1 cellular context compared by ENCODE assay signal in genomic region chr10:119080521-119081259, GRCh38.
TF ChIP-seq lines count a peak whose summit lies in the region.

Gene EIF3A (minus strand): TSS chr10:119080817. CDS start chr10:119080676, 141 bp downstream.

TF ChIP-seq in K562, 482 proteins besides CTCF, POLR2A, EP300 and RAD21 (continued from another document and continues in another):
- TF ChIP-seq ZNF76 (CRISPR knock-in tag; IDR thresholded peaks at IDR 0.05; ENCODE audit: borderline replicate concordance) (no peak), SMAD1 (IDR thresholded peaks at IDR 0.05; ENCODE audit: low read depth, low read length, partially characterized antibody) (peak; percentile 62), MYBL2 (IDR thresholded peaks at IDR 0.05; ENCODE audit: low read depth) (no peak), MYBL2 (CRISPR knock-in tag; IDR thresholded peaks at IDR 0.05; ENCODE audit: borderline replicate concordance) (no peak), CBX3 (IDR thresholded peaks at IDR 0.05; ENCODE audit: borderline replicate concordance in 1 of 2, low read length in 2 of 2) (no peak; a peak in 1 of 3 replicates), HBP1 (CRISPR knock-in tag; IDR thresholded peaks at IDR 0.05) (no peak), BACH1 (tag; IDR thresholded peaks at IDR 0.05) (no peak), YY1 (IDR thresholded peaks at IDR 0.05; ENCODE audit: borderline replicate concordance in 1 of 3, control insufficient read depth in 1 of 3, extremely low read depth in 1 of 3, insufficient read depth in 3 of 3, insufficient read length in 1 of 3, insufficient replicate concordance in 2 of 3, low read depth in 1 of 3, low read length in 2 of 3) (peak in 2 of 3 experiments; percentile 73 to 83), NUFIP1 (IDR thresholded peaks at IDR 0.05; ENCODE audit: partially characterized antibody) (no peak), ZNF609 (CRISPR knock-in tag; IDR thresholded peaks at IDR 0.05; ENCODE audit: borderline replicate concordance) (0 out of 2 replicates have a peak, but pooled peaks have one; percentile 19), SOX6 (IDR thresholded peaks at IDR 0.05) (no peak), TAF15 (IDR thresholded peaks at IDR 0.05; ENCODE audit: low read depth, low read length) (no peak), HDAC1 (IDR thresholded peaks at IDR 0.05) (no peak), POU5F1 (IDR thresholded peaks at IDR 0.05; ENCODE audit: borderline replicate concordance, low read depth, low read length, partially characterized antibody) (no peak), MYNN (IDR thresholded peaks at IDR 0.05) (no peak), MYNN (CRISPR knock-in tag; IDR thresholded peaks at IDR 0.05) (no peak), SAFB2 (IDR thresholded peaks at IDR 0.05; ENCODE audit: borderline replicate concordance, low read depth, low read length, severe bottlenecking) (no peak), NR1H2 (CRISPR knock-in tag; IDR thresholded peaks at IDR 0.05) (0 out of 2 replicates have a peak, but pooled peaks have one; percentile 70), GMEB1 (CRISPR knock-in tag; IDR thresholded peaks at IDR 0.05) (peak; percentile 97), ATF6 (CRISPR knock-in tag; IDR thresholded peaks at IDR 0.05) (no peak; the same call in 1 of the 2 replicates), MTA1 (IDR thresholded peaks at IDR 0.05; ENCODE audit: borderline replicate concordance) (0 out of 2 replicates have a peak, but pooled peaks have one; percentile 43), SREBF2 (CRISPR knock-in tag; IDR thresholded peaks at IDR 0.05) (no peak), RAD51 (IDR thresholded peaks at IDR 0.05; ENCODE audit: borderline replicate concordance, low read depth) (peak; percentile 94), CLOCK (CRISPR knock-in tag; IDR thresholded peaks at IDR 0.05; ENCODE audit: borderline replicate concordance) (no peak), ZNF224 (CRISPR knock-in tag; IDR thresholded peaks at IDR 0.05) (no peak), ZNF324 (CRISPR knock-in tag; IDR thresholded peaks at IDR 0.05) (no peak), NR2C2 (CRISPR knock-in tag; IDR thresholded peaks at IDR 0.05) (no peak), NR2C2 (tag; IDR thresholded peaks at IDR 0.05) (peak; percentile 35; the same call in 1 of the 2 replicates), RBM34 (IDR thresholded peaks at IDR 0.05; ENCODE audit: borderline replicate concordance, insufficient read depth, low read length) (no peak), CEBPB (tag; IDR thresholded peaks at IDR 0.05) (no peak), HDAC6 (IDR thresholded peaks at IDR 0.05; ENCODE audit: low read depth, low read length) (no peak), STAT5B (CRISPR knock-in tag; IDR thresholded peaks at IDR 0.05) (no peak), ZNF124 (CRISPR knock-in tag; IDR thresholded peaks at IDR 0.05) (no peak), TRIM25 (IDR thresholded peaks at IDR 0.05; ENCODE audit: borderline replicate concordance) (0 out of 2 replicates have a peak, but pooled peaks have one; percentile 51)
- TF ChIP-seq, protein P1, sequence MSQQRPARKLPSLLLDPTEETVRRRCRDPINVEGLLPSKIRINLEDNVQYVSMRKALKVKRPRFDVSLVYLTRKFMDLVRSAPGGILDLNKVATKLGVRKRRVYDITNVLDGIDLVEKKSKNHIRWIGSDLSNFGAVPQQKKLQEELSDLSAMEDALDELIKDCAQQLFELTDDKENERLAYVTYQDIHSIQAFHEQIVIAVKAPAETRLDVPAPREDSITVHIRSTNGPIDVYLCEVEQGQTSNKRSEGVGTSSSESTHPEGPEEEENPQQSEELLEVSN (IDR thresholded peaks at IDR 0.05; ENCODE audit: borderline replicate concordance in 1 of 2, extremely low read depth in 1 of 2, insufficient read depth in 1 of 2, insufficient read length in 1 of 2, low read depth in 1 of 2, low read length in 1 of 2, poor library complexity in 1 of 2, severe bottlenecking in 1 of 2): peak; percentile 87 to 88
- TF ChIP-seq, protein P2, sequence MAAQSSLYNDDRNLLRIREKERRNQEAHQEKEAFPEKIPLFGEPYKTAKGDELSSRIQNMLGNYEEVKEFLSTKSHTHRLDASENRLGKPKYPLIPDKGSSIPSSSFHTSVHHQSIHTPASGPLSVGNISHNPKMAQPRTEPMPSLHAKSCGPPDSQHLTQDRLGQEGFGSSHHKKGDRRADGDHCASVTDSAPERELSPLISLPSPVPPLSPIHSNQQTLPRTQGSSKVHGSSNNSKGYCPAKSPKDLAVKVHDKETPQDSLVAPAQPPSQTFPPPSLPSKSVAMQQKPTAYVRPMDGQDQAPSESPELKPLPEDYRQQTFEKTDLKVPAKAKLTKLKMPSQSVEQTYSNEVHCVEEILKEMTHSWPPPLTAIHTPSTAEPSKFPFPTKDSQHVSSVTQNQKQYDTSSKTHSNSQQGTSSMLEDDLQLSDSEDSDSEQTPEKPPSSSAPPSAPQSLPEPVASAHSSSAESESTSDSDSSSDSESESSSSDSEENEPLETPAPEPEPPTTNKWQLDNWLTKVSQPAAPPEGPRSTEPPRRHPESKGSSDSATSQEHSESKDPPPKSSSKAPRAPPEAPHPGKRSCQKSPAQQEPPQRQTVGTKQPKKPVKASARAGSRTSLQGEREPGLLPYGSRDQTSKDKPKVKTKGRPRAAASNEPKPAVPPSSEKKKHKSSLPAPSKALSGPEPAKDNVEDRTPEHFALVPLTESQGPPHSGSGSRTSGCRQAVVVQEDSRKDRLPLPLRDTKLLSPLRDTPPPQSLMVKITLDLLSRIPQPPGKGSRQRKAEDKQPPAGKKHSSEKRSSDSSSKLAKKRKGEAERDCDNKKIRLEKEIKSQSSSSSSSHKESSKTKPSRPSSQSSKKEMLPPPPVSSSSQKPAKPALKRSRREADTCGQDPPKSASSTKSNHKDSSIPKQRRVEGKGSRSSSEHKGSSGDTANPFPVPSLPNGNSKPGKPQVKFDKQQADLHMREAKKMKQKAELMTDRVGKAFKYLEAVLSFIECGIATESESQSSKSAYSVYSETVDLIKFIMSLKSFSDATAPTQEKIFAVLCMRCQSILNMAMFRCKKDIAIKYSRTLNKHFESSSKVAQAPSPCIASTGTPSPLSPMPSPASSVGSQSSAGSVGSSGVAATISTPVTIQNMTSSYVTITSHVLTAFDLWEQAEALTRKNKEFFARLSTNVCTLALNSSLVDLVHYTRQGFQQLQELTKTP (IDR thresholded peaks at IDR 0.05; ENCODE audit: low read depth in 1 of 2, partially characterized antibody in 2 of 2): peak in 1 of 2 experiments; percentile 55
- TF ChIP-seq, protein P3, sequence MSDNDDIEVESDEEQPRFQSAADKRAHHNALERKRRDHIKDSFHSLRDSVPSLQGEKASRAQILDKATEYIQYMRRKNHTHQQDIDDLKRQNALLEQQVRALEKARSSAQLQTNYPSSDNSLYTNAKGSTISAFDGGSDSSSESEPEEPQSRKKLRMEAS (CRISPR knock-in tag; IDR thresholded peaks at IDR 0.05): peak; percentile 55; the same call in 1 of the 2 replicates
